10 cellular contexts compared by ENCODE assay signal in genomic region chr2:240013343-240013742, GRCh38. TPM values are rescaled to one million over a fixed set of nuclear protein-coding genes. Genes with fewer than 3 reads are reported as not detected.
DNase-seq lines count a peak whose midpoint lies in the region; TF ChIP-seq lines count a peak whose summit lies in the region.
"Had no signal": no experiment of that assay in that cellular context is flagged by ENCODE, and none has a peak within 500 bp of the region (broad histone marks: within the 10 kb centered on the region; RNA-seq: fewer than 3 reads in every experiment).

No MANE protein-coding gene starts in this region.

- H3K36me3 ChIP-seq in OCI-LY7 (ENCODE audit: insufficient read depth, low read length) (peaks cover 97% of the 10 kb centered on the region), endodermal cell (ENCODE audit: control insufficient read depth, insufficient read depth, low read length) (peaks cover 78% of the 10 kb centered on the region)

- no peaks in the 10 kb centered on the region for H3K9me3 Mint-ChIP-seq in endodermal cell
- H3K9me3 Mint-ChIP-seq in progenitor cell of endocrine pancreas (ENCODE audit: low read depth): no peaks in the 10 kb centered on the region

- no peak overlapping the region for H3K27ac Mint-ChIP-seq in endodermal cell
- no peak overlapping the region for H3K27ac Mint-ChIP-seq in progenitor cell of endocrine pancreas

- DNase-seq in GM12864 (ENCODE audit: low read depth) (no peak), OCI-LY7 (ENCODE audit: low spot score) (peak; percentile 6), endodermal cell (no peak), progenitor cell of endocrine pancreas (ENCODE audit: low spot score, unreplicated experiment) (no peak), foreskin melanocyte (no peak), anterior cingulate cortex (lab: John Stamatoyannopoulos, UW) (no peak)
- no peak for DNase-seq in activated CD8-positive, alpha-beta memory T cell treated with anti-CD3 and anti-CD28 coated beads, Interleukin-2, amount 50 U/mL, for 48 hours
- DNase-seq in stimulated activated naive CD4-positive, alpha-beta T cell (lab: John Stamatoyannopoulos, UW): no peak
- DNase-seq: posterior cingulate gyrus had no signal

- H3K4me1 Mint-ChIP-seq in endodermal cell (no peaks in the 10 kb centered on the region), progenitor cell of endocrine pancreas (ENCODE audit: low read depth) (no peaks in the 10 kb centered on the region)

- intact Hi-C loops in OCI-LY7 (cut with micrococcal nuclease; ENCODE audit: unreplicated experiment): no loop called here

- BruUV-seq in OCI-LY7 (replicated peaks; lab: Mats Ljungman, UMichigan): no TSS peak

- no peaks in the 10 kb centered on the region for H4K20me1 ChIP-seq in OCI-LY7 (ENCODE audit: insufficient read depth, low read length)

- CTCF ChIA-PET in OCI-LY7 (lab: Charles Lee; ENCODE audit: unreplicated experiment): no interaction called here

- H3K27ac ChIP-seq in OCI-LY7 (ENCODE audit: low read depth, low read length, poor library complexity, severe bottlenecking): no peak overlapping the region
- no peak overlapping the region for H3K27ac ChIP-seq in endodermal cell (ENCODE audit: low read depth, low read length)

- H3K27me3 Mint-ChIP-seq in endodermal cell (ENCODE audit: insufficient read depth) (no peaks in the 10 kb centered on the region), progenitor cell of endocrine pancreas (no peaks in the 10 kb centered on the region)

- no peaks in the 10 kb centered on the region for H3K27me3 ChIP-seq in endodermal cell (ENCODE audit: control insufficient read depth, insufficient read depth, low read length, poor library complexity, severe bottlenecking)

- WGBS in endodermal cell (ENCODE audit: insufficient coverage in 1 of 2, insufficient read length in 1 of 2), 2 experiments: 88 to 89% methylated on average over 1 of the region's 1 CpG

- H3K9me3 ChIP-seq in OCI-LY7 (ENCODE audit: low read length): no peaks in the 10 kb centered on the region
- no peaks in the 10 kb centered on the region for H3K9me3 ChIP-seq in endodermal cell (ENCODE audit: control insufficient read depth, low read length)

- H3K4me3 ChIP-seq in GM12864 (ENCODE audit: low read depth, low read length) (no peak overlapping the region), OCI-LY7 (ENCODE audit: low read depth, low read length, poor library complexity, severe bottlenecking) (no peak overlapping the region), endodermal cell (ENCODE audit: low read length) (no peak overlapping the region)

- no peaks in the 10 kb centered on the region for H3K79me2 ChIP-seq in OCI-LY7 (ENCODE audit: insufficient read depth, low read depth, low read length)

- no peak overlapping the region for H2AFZ ChIP-seq in OCI-LY7 (ENCODE audit: low read length)

- H3K9me2 ChIP-seq in OCI-LY7 (ENCODE audit: insufficient read depth, low read length): no peaks in the 10 kb centered on the region

- no peaks in the 10 kb centered on the region for H3K4me1 ChIP-seq in OCI-LY7 (ENCODE audit: insufficient read depth, low read length, poor library complexity, severe bottlenecking)
- no peaks in the 10 kb centered on the region for H3K4me1 ChIP-seq in endodermal cell (ENCODE audit: control insufficient read depth, insufficient read depth, low read length)

- peaks cover 72% of the 10 kb centered on the region for H3K36me3 Mint-ChIP-seq in endodermal cell (ENCODE audit: low read depth)
- H3K36me3 Mint-ChIP-seq in progenitor cell of endocrine pancreas (ENCODE audit: insufficient read depth): peaks cover 12% of the 10 kb centered on the region

- POLR2A ChIA-PET in OCI-LY7 (lab: Charles Lee): interaction anchor here (0.6 kb wide), 1 partner anchor 18 kb away, joined by 3 read pairs; no protein-coding TSS in a partner anchor

- H3K4me3 Mint-ChIP-seq in endodermal cell (no peak overlapping the region), progenitor cell of endocrine pancreas (ENCODE audit: low read depth) (no peak overlapping the region)

- peak; percentile 23 for TF ChIP-seq CTCF in GM12864 (IDR thresholded peaks at IDR 0.05; ENCODE audit: low read depth, low read length, missing control alignments)
- peak; percentile 65 for TF ChIP-seq CTCF in OCI-LY7 (conservative IDR thresholded peaks at IDR 0.05; ENCODE audit: low read length)
- peak; percentile 54 for TF ChIP-seq CTCF in endodermal cell (conservative IDR thresholded peaks at IDR 0.05)
- peak; percentile 44 for TF ChIP-seq CTCF in progenitor cell of endocrine pancreas (IDR thresholded peaks at IDR 0.05; ENCODE audit: unreplicated experiment)

- no peak overlapping the region for H3K9ac ChIP-seq in endodermal cell (ENCODE audit: extremely low read depth, low read length, poor library complexity, severe bottlenecking)

- no peak overlapping the region for H3K4me2 ChIP-seq in OCI-LY7 (ENCODE audit: low read length)

RNA-seq across cellular contexts. Expression of gene NDUFA10, which starts 11.8 kb away (rescaled TPM):
- total RNA-seq in OCI-LY7 (2014; rRNA removed; shearing (Covaris generic)): 67.1 and 86.7 TPM in 2 replicates
- total RNA-seq in OCI-LY7 (2022): 91.9 and 114 TPM in 2 replicates
- total RNA-seq in endodermal cell: 100 to 1,000 TPM in 1 of 2 donors, 10 to 100 TPM in 1; 95.8 to 101 TPM
- polyA plus RNA-seq in endodermal cell (2013, experiment 1 of 2): 92.5 TPM
- 85.8 TPM for polyA plus RNA-seq in endodermal cell (2013, experiment 2 of 2)
- total RNA-seq in progenitor cell of endocrine pancreas: 95.3 and 96.4 TPM in 2 replicates

RNA-seq across cellular contexts. Expression of gene OR6B2, which starts 16.9 kb away (rescaled TPM):
- not detected in 2 replicates for total RNA-seq in OCI-LY7 (2014; rRNA removed; shearing (Covaris generic))
- total RNA-seq in OCI-LY7 (2022) (not detected in 2 replicates), endodermal cell (not detected), progenitor cell of endocrine pancreas (not detected in 2 replicates)
- not detected for polyA plus RNA-seq in endodermal cell (2013, experiment 1 of 2)
- polyA plus RNA-seq in endodermal cell (2013, experiment 2 of 2): not detected
- total RNA-seq: cardiac septum had no signal

RNA-seq across cellular contexts. Expression of gene OR6B3, which starts 40.0 kb away (rescaled TPM):
- total RNA-seq in OCI-LY7 (2014; rRNA removed; shearing (Covaris generic)): not detected in 2 replicates
- total RNA-seq in OCI-LY7 (2022) (not detected in 2 replicates), endodermal cell (not detected), progenitor cell of endocrine pancreas (not detected in 2 replicates)
- not detected for polyA plus RNA-seq in endodermal cell (2013, experiment 1 of 2)
- not detected for polyA plus RNA-seq in endodermal cell (2013, experiment 2 of 2)
- total RNA-seq: cardiac septum had no signal
